Comparison of ENCODE assay signal across 19 cellular contexts in the genomic region with DNA sequence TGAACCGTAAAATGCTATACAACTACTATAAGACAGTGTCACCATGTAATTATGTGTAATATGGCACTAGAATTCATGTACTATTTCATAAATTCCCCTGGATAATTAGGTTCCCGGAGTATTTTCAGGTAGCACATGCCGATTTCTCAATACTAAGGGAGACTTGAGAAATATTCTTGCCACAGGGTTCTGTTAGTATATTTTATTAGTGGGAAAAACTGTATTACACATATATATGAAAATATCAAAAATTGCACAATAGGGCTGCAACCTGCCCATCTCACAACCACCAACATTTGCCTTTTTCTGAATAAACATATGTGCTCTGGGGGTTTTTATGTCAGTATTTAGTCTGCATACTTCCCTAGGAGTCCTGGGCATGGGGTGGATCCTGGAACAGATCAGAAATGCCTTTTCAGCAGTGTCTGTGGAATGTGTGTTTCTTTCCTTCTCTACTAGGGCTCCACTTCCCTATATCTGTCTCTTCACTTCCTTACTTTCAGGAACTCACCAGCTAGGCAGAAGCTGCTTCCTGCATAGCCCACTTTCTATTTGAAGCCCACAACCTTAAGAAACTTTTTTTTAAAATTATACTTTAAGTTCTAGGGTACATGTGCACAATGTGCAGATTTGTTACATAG.
DNase-seq lines count a peak whose midpoint lies in the region; ATAC-seq, FAIRE-seq and TF ChIP-seq lines count a peak whose summit lies in the region.
"Had no signal": no experiment of that assay in that cellular context is flagged by ENCODE, and none has a peak within 500 bp of the region (broad histone marks: within the 10 kb centered on the region; RNA-seq: fewer than 3 reads in every experiment).

No MANE protein-coding gene starts in this region.

- H3K4me2 ChIP-seq in K562 (ENCODE audit: insufficient read depth, low read length) = no peak overlapping the region
- H3K4me2 ChIP-seq: GM23338 had no signal

- H3K9me3 ChIP-seq in CD4-positive, alpha-beta T cell (ENCODE audit: control insufficient read depth, low read length) = no peaks in the 10 kb centered on the region
- peaks cover 5% of the 10 kb centered on the region for H3K9me3 ChIP-seq in K562 (replicated peaks; ENCODE audit: control insufficient read depth, insufficient read depth, low read depth, low read length)
- H3K9me3 ChIP-seq: Peyer's patch had no signal

- peak overlapping the region; percentile 93 for H3K27ac Mint-ChIP-seq in CD4-positive, alpha-beta T cell
- peak overlapping the region in 9 of 10 donors; percentile 56 to 84 (median 78) for H3K27ac Mint-ChIP-seq in naive thymus-derived CD8-positive, alpha-beta T cell
- H3K27ac Mint-ChIP-seq: activated CD4-positive, alpha-beta T cell treated with anti-CD3 and anti-CD28 coated beads, Interleukin-2, amount 10 ng/mL, durations not matched to agents 24 days and 14 days; GM23338 had no signal

- peaks cover 10% of the 10 kb centered on the region for H3K9me3 Mint-ChIP-seq in CD4-positive, alpha-beta T cell
- H3K9me3 Mint-ChIP-seq in naive thymus-derived CD8-positive, alpha-beta T cell = peaks cover 0 to 45% (median 14%) of the 10 kb centered on the region in 9 donors

- no peak for TF ChIP-seq POLR2A in K562 (conservative IDR thresholded peaks at IDR 0.05)

- POLR2A ChIA-PET in CD4-positive, alpha-beta T cell (lab: Charles Lee) = interaction anchor here (1.0 kb wide), 1 partner anchor 23 kb away, joined by 3 read pairs; no protein-coding TSS in a partner anchor
- POLR2A ChIA-PET in K562 (lab: Yijun Ruan, JAX) = no interaction called here
- POLR2A ChIA-PET in naive thymus-derived CD8-positive, alpha-beta T cell (lab: Charles Lee) = interaction anchor here (0.6 to 0.9 kb wide), 3 partner anchors 21 to 93 kb away, joined by 3 to 5 read pairs (median 3); no protein-coding TSS in a partner anchor
- POLR2A ChIA-PET in RWPE1 (lab: Yijun Ruan, JAX; ENCODE audit: low non-redundant PET) = no interaction called here

- 92% methylated on average over 3 of the region's 3 CpGs for WGBS in K562 (ENCODE audit: insufficient coverage, low coverage, missing lambda C conversion rate)

- peak overlapping the region; percentile 22 for H3K27ac ChIP-seq in CD4-positive, alpha-beta T cell (ENCODE audit: low read depth, low read length)
- H3K27ac ChIP-seq in K562 (ENCODE audit: extremely low read depth, low read depth, low read length) (no peak overlapping the region), RWPE1 (no peak overlapping the region)
- H3K27ac ChIP-seq: esophagus squamous epithelium, Peyer's patch had no signal

- H3K27me3 ChIP-seq in CD4-positive, alpha-beta T cell (ENCODE audit: control insufficient read depth, insufficient read depth, low read length) = no peaks in the 10 kb centered on the region
- no peaks in the 10 kb centered on the region for H3K27me3 ChIP-seq in K562 (ENCODE audit: control insufficient read depth in 2 of 2, insufficient read depth in 2 of 2, low read length in 2 of 2)
- H3K27me3 ChIP-seq: esophagus squamous epithelium, Peyer's patch had no signal

- peaks cover 75% of the 10 kb centered on the region for H3K4me1 Mint-ChIP-seq in CD4-positive, alpha-beta T cell (ENCODE audit: low read depth)
- peaks cover 44 to 90% (median 69%) of the 10 kb centered on the region in 4 donors for H3K4me1 Mint-ChIP-seq in naive thymus-derived CD8-positive, alpha-beta T cell
- H3K4me1 Mint-ChIP-seq: GM23338 had no signal

- H3K79me2 ChIP-seq in K562 (ENCODE audit: control insufficient read depth, insufficient read depth, low read length) = peaks cover 3% of the 10 kb centered on the region; the same call in 2 of the 3 replicates

- no peak overlapping the region for H3K9ac ChIP-seq in K562 (ENCODE audit: insufficient read depth in 1 of 2, low read depth in 2 of 2, low read length in 2 of 2)

- peaks cover 41% of the 10 kb centered on the region; the same call in 2 of the 3 replicates for H3K36me3 ChIP-seq in K562 (ENCODE audit: control insufficient read depth, insufficient read depth, low read length)
- H3K36me3 ChIP-seq: Peyer's patch had no signal

- no TSS peak for BruUV-seq in K562 (replicated peaks; lab: Mats Ljungman, UMichigan)

- no peaks in the 10 kb centered on the region for H4K20me1 ChIP-seq in K562 (replicated peaks; ENCODE audit: control insufficient read depth, insufficient read depth, low read length)

- ATAC-seq in CD4-positive, alpha-beta T cell (ENCODE audit: poor library complexity) = no peak
- ATAC-seq in K562 (no peak), SK-N-SH treated with all-trans-retinoic acid at 6 μM for 48 hours (no peak)
- no peak for ATAC-seq in naive thymus-derived CD8-positive, alpha-beta T cell
- ATAC-seq: GM23338; left colon; stimulated activated naive B cell treated with anti-CD40 and anti-IgM and Interleukin-4, amounts not matched to agents 10 μg/mL and 1 μg/mL and 100 μg/mL, for 72 hours had no signal

- no peak for DNase-seq in CD4-positive, alpha-beta T cell
- DNase-seq in NOMO-1 (lab: John Stamatoyannopoulos, UW; ENCODE audit: unreplicated experiment in 2 of 2) (peak; percentile 29 to 62), K562 (ENCODE audit: extremely low read depth in 1 of 4, low spot score in 3 of 4) (no peak), RWPE1 (ENCODE audit: low spot score) (no peak), G401 (ENCODE audit: low spot score) (no peak)
- no peak for DNase-seq in naive thymus-derived CD8-positive, alpha-beta T cell
- DNase-seq: activated CD4-positive, alpha-beta T cell treated with anti-CD3 and anti-CD28 coated beads, Interleukin-2, amount 10 ng/mL, durations not matched to agents 24 days and 14 days; activated CD8-positive, alpha-beta memory T cell treated with anti-CD3 and anti-CD28 coated beads, Interleukin-2, amount 50 U/mL, for 4 hours; activated gamma-delta T cell; cerebellar nuclear complex; effector CD8-positive, alpha-beta T cell; esophagus squamous epithelium; left colon; NCI-H1417; NCI-H774; Peyer's patch; stimulated activated naive B cell treated with anti-CD40 and anti-IgM and Interleukin-4, amounts not matched to agents 10 μg/mL and 1 μg/mL and 100 μg/mL, for 72 hours had no signal

- no peak for FAIRE-seq in K562 (lab: Jason Lieb, UNC)

- in situ Hi-C loops in K562 (cut with MboI) (no loop called here), G401 (cut with HindIII; ENCODE audit: low sequenced_read_pairs) (no loop called here)

- no peak for TF ChIP-seq EP300 in K562 (IDR thresholded peaks at IDR 0.05; ENCODE audit: low read length)

- H2AFZ ChIP-seq in K562 (ENCODE audit: low read depth, low read length) = no peak overlapping the region
- H2AFZ ChIP-seq: GM23338 had no signal

- intact Hi-C loops in CD4-positive, alpha-beta T cell (cut with DNase I, micrococcal nuclease) = no loop called here
- intact Hi-C loops in K562 (cut with micrococcal nuclease) = no loop called here

- H3K4me1 ChIP-seq in K562 (replicated peaks in 1 of 2; ENCODE audit: control insufficient read depth in 2 of 2, insufficient read depth in 2 of 2, low read length in 2 of 2) = no peaks in the 10 kb centered on the region
- H3K4me1 ChIP-seq: esophagus squamous epithelium, Peyer's patch had no signal

- no peak overlapping the region for H3K4me3 Mint-ChIP-seq in CD4-positive, alpha-beta T cell
- peak overlapping the region in 5 of 10 donors; percentile 20 to 55 (median 50) for H3K4me3 Mint-ChIP-seq in naive thymus-derived CD8-positive, alpha-beta T cell
- H3K4me3 Mint-ChIP-seq: activated CD4-positive, alpha-beta T cell treated with anti-CD3 and anti-CD28 coated beads, Interleukin-2, amount 10 ng/mL, durations not matched to agents 24 days and 14 days; GM23338; stimulated activated naive B cell treated with anti-CD40 and anti-IgM and Interleukin-4, amounts not matched to agents 10 μg/mL and 1 μg/mL and 100 μg/mL, for 72 hours had no signal

- CTCF ChIA-PET in CD4-positive, alpha-beta T cell (lab: Charles Lee) = no interaction called here
- CTCF ChIA-PET in K562 (lab: Yijun Ruan, JAX; ENCODE audit: low intra/inter-chr PET ratio) (no interaction called here), RWPE1 (lab: Yijun Ruan, JAX) (no interaction called here)

- H3K27me3 Mint-ChIP-seq in CD4-positive, alpha-beta T cell = no peaks in the 10 kb centered on the region
- no peaks in the 10 kb centered on the region for H3K27me3 Mint-ChIP-seq in naive thymus-derived CD8-positive, alpha-beta T cell
- H3K27me3 Mint-ChIP-seq: activated CD4-positive, alpha-beta T cell treated with anti-CD3 and anti-CD28 coated beads, Interleukin-2, amount 10 ng/mL, durations not matched to agents 24 days and 14 days; stimulated activated naive B cell treated with anti-CD40 and anti-IgM and Interleukin-4, amounts not matched to agents 10 μg/mL and 1 μg/mL and 100 μg/mL, for 72 hours had no signal

- no peak for TF ChIP-seq RAD21 in K562 (CRISPR knock-in tag; conservative IDR thresholded peaks at IDR 0.05 in 1 of 2, IDR thresholded peaks at IDR 0.05 in 1 of 2)

- peaks cover 97% of the 10 kb centered on the region for H3K36me3 Mint-ChIP-seq in CD4-positive, alpha-beta T cell (ENCODE audit: low read depth)
- H3K36me3 Mint-ChIP-seq in naive thymus-derived CD8-positive, alpha-beta T cell = peaks cover 53 to 97% (median 84%) of the 10 kb centered on the region in 3 donors

- TF ChIP-seq CTCF in CD4-positive, alpha-beta T cell (IDR thresholded peaks at IDR 0.05) = no peak
- no peak for TF ChIP-seq CTCF in K562 (IDR thresholded peaks at IDR 0.05 in 2 of 3, conservative IDR thresholded peaks at IDR 0.05 in 1 of 3; ENCODE audit: insufficient read depth in 2 of 3, low read depth in 1 of 3, low read length in 3 of 3)
- TF ChIP-seq CTCF in RWPE1 (conservative IDR thresholded peaks at IDR 0.05; ENCODE audit: low read depth) = no peak

- H3K4me3 ChIP-seq in K562 = no peak overlapping the region
- H3K4me3 ChIP-seq: esophagus squamous epithelium, GM23338, Peyer's patch had no signal

- H3K9me1 ChIP-seq in K562 (ENCODE audit: control insufficient read depth, insufficient read depth, low read length) = no peaks in the 10 kb centered on the region

TF ChIP-seq in K562, 482 proteins besides CTCF, POLR2A, EP300 and RAD21:
- TF ChIP-seq CEBPG (CRISPR knock-in tag; IDR thresholded peaks at IDR 0.05) = no peak
- TF ChIP-seq CEBPG (tag; conservative IDR thresholded peaks at IDR 0.05 in 1 of 2, IDR thresholded peaks at IDR 0.05 in 1 of 2) = peak; percentile 25 to 39; a peak in 1 of 4 replicates
- TF ChIP-seq L3MBTL2 (IDR thresholded peaks at IDR 0.05) = no peak
- TF ChIP-seq CEBPB (tag; IDR thresholded peaks at IDR 0.05) = peak; percentile 70
- TF ChIP-seq BRCA1 (IDR thresholded peaks at IDR 0.05) = no peak
- no peak for TF ChIP-seq BRCA1 (CRISPR knock-in tag; IDR thresholded peaks at IDR 0.05)

TF ChIP-seq in SK-N-SH treated with all-trans-retinoic acid at 6 μM for 48 hours, 23 proteins besides CTCF, POLR2A, EP300 and RAD21 (continues in another document):
- TF ChIP-seq ZNF8 (CRISPR knock-in tag; IDR thresholded peaks at IDR 0.05) (no peak), BACH2 (CRISPR knock-in tag; IDR thresholded peaks at IDR 0.05; ENCODE audit: borderline replicate concordance) (no peak), ZC3H10 (CRISPR knock-in tag; IDR thresholded peaks at IDR 0.05) (no peak), OSR1 (CRISPR knock-in tag; IDR thresholded peaks at IDR 0.05) (no peak), ZNF70 (CRISPR knock-in tag; IDR thresholded peaks at IDR 0.05) (no peak), PPARA (CRISPR knock-in tag; IDR thresholded peaks at IDR 0.05; ENCODE audit: borderline replicate concordance) (no peak), ZNF565 (CRISPR knock-in tag; conservative IDR thresholded peaks at IDR 0.05; ENCODE audit: low read depth) (no peak), ZFP30 (CRISPR knock-in tag; IDR thresholded peaks at IDR 0.05) (no peak)

Comparison
In these comparisons a context has a peak if more than half of its experiments do, and no peak if none do; other contexts are left out.
1. DNase-seq: peak in NOMO-1 (2 of 2); none in CD4-positive, alpha-beta T cell (0 of 10), K562 (0 of 4), naive thymus-derived CD8-positive, alpha-beta T cell (0 of 10), RWPE1 (single experiment) and G401 (single experiment).
2. POLR2A ChIA-PET loops: an anchor here in CD4-positive, alpha-beta T cell (1.0 kb wide) and naive thymus-derived CD8-positive, alpha-beta T cell (0.6 to 0.9 kb wide); none called in K562 and RWPE1.